8 cellular contexts compared by ENCODE assay signal in the genomic region with DNA sequence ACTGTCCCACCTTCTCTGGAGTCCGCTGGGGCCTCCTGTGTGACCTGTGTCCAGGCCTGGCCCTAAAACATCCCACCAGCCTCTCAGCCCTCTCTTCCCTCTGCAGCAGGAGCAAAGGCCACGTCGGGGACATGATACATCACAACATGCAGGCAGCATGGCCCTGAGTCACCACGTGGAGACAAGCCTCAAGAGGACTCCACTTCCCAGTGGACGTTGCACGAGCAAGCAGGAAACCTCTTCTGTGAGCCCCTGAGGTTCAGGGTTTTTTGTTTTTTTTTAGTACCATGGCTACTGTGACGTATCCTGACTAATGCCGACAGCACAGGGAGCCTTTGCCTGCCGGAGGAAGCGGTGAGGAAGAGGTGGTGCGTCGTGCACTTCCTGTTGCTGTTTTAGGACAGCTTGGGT.
DNase-seq lines count a peak whose midpoint lies in the region; TF ChIP-seq lines count a peak whose summit lies in the region.

No MANE protein-coding gene starts in this region.

- peak overlapping the region in 6 of 7 donors; percentile 26 to 92 (median 74) for H3K27ac Mint-ChIP-seq in CD14-positive monocyte
- peak overlapping the region; percentile 92 for H3K27ac Mint-ChIP-seq in activated naive CD4-positive, alpha-beta T cell treated with anti-CD3 and anti-CD28 coated beads, Interleukin-2, amount 10 ng/mL, durations not matched to agents 7 days and 5 days
- H3K27ac Mint-ChIP-seq in nephron progenitor cell = no peak overlapping the region
- H3K27ac Mint-ChIP-seq in glutamatergic neuron (ENCODE audit: unreplicated experiment) = no peak overlapping the region

- H3K4me1 Mint-ChIP-seq in CD14-positive monocyte = peaks cover 17% of the 10 kb centered on the region
- peaks cover 33% of the 10 kb centered on the region for H3K4me1 Mint-ChIP-seq in activated naive CD4-positive, alpha-beta T cell treated with anti-CD3 and anti-CD28 coated beads, Interleukin-2, amount 10 ng/mL, durations not matched to agents 7 days and 5 days
- peaks cover 34% of the 10 kb centered on the region for H3K4me1 Mint-ChIP-seq in nephron progenitor cell
- H3K4me1 Mint-ChIP-seq in glutamatergic neuron (ENCODE audit: low read depth, unreplicated experiment) = peaks cover 2% of the 10 kb centered on the region

- H3K27me3 Mint-ChIP-seq in CD14-positive monocyte (ENCODE audit: low read depth in 3 of 3) (peaks cover 16 to 24% (median 22%) of the 10 kb centered on the region in 3 donors), nephron progenitor cell (ENCODE audit: low read depth, poor library complexity) (peaks cover 12% of the 10 kb centered on the region), glutamatergic neuron (ENCODE audit: unreplicated experiment) (peaks cover 2% of the 10 kb centered on the region)
- peaks cover 37% of the 10 kb centered on the region for H3K27me3 Mint-ChIP-seq in activated naive CD4-positive, alpha-beta T cell treated with anti-CD3 and anti-CD28 coated beads, Interleukin-2, amount 10 ng/mL, durations not matched to agents 7 days and 5 days

- H3K36me3 Mint-ChIP-seq in CD14-positive monocyte (no peaks in the 10 kb centered on the region), nephron progenitor cell (ENCODE audit: low read depth) (no peaks in the 10 kb centered on the region), glutamatergic neuron (ENCODE audit: unreplicated experiment) (peaks cover 7% of the 10 kb centered on the region)
- H3K36me3 Mint-ChIP-seq in activated naive CD4-positive, alpha-beta T cell treated with anti-CD3 and anti-CD28 coated beads, Interleukin-2, amount 10 ng/mL, durations not matched to agents 7 days and 5 days = peaks cover 27% of the 10 kb centered on the region

- intact Hi-C loops in CD14-positive monocyte (cut with micrococcal nuclease) = no loop called here

- H3K4me3 Mint-ChIP-seq in CD14-positive monocyte = peak overlapping the region; percentile 26 to 55
- H3K4me3 Mint-ChIP-seq in activated naive CD4-positive, alpha-beta T cell treated with anti-CD3 and anti-CD28 coated beads, Interleukin-2, amount 10 ng/mL, durations not matched to agents 7 days and 5 days = peak overlapping the region; percentile 72
- H3K4me3 Mint-ChIP-seq in nephron progenitor cell = peak overlapping the region; percentile 40
- no peak overlapping the region for H3K4me3 Mint-ChIP-seq in glutamatergic neuron (ENCODE audit: unreplicated experiment)

- peak; percentile 82 for DNase-seq in CD14-positive monocyte (ENCODE audit: low spot score)
- peak; percentile 79 for DNase-seq in RKO (ENCODE audit: low spot score)
- DNase-seq in activated naive CD4-positive, alpha-beta T cell treated with anti-CD3 and anti-CD28 coated beads, Interleukin-2, amount 10 ng/mL, durations not matched to agents 7 days and 5 days = peak; percentile 84
- no peak for DNase-seq in nephron progenitor cell
- DNase-seq in SW 1271 (lab: John Stamatoyannopoulos, UW) = no peak
- no peak for DNase-seq in GM03348 (ENCODE audit: low spot score)
- DNase-seq in hepatic stellate cell (ENCODE audit: low spot score) = no peak
- DNase-seq in glutamatergic neuron = no peak

- CTCF ChIA-PET in activated naive CD4-positive, alpha-beta T cell treated with anti-CD3 and anti-CD28 coated beads, Interleukin-2, amount 10 ng/mL, durations not matched to agents 7 days and 5 days (lab: Charles Lee) = no interaction called here

- H3K9me3 Mint-ChIP-seq in CD14-positive monocyte (peaks cover 5 to 32% (median 22%) of the 10 kb centered on the region in 7 donors), nephron progenitor cell (peaks cover 49% of the 10 kb centered on the region), glutamatergic neuron (ENCODE audit: unreplicated experiment) (peaks cover 6% of the 10 kb centered on the region)
- H3K9me3 Mint-ChIP-seq in activated naive CD4-positive, alpha-beta T cell treated with anti-CD3 and anti-CD28 coated beads, Interleukin-2, amount 10 ng/mL, durations not matched to agents 7 days and 5 days = peaks cover 27% of the 10 kb centered on the region

- no peak for TF ChIP-seq CTCF in CD14-positive monocyte (IDR thresholded peaks at IDR 0.05)
- TF ChIP-seq CTCF in nephron progenitor cell (IDR thresholded peaks at IDR 0.05) = no peak
- TF ChIP-seq CTCF in glutamatergic neuron (IDR thresholded peaks at IDR 0.05; ENCODE audit: partially characterized antibody, unreplicated experiment) = no peak

Comparison
In these comparisons a context has a peak if more than half of its experiments do, and no peak if none do; other contexts are left out.
1. DNase-seq: peak in CD14-positive monocyte (single experiment), RKO (single experiment) and activated naive CD4-positive, alpha-beta T cell treated with anti-CD3 and anti-CD28 coated beads, Interleukin-2, amount 10 ng/mL, durations not matched to agents 7 days and 5 days (single experiment); none in nephron progenitor cell (single experiment), SW 1271 (0 of 2), GM03348 (single experiment), hepatic stellate cell (single experiment) and glutamatergic neuron (single experiment).
2. H3K27ac Mint-ChIP-seq: peak in CD14-positive monocyte (6 of 7) and activated naive CD4-positive, alpha-beta T cell treated with anti-CD3 and anti-CD28 coated beads, Interleukin-2, amount 10 ng/mL, durations not matched to agents 7 days and 5 days (single experiment); none in nephron progenitor cell (single experiment) and glutamatergic neuron (single experiment).